17 cellular contexts compared by ENCODE assay signal in genomic region chr4:85964298-85964697, GRCh38.
DNase-seq lines count a peak whose midpoint lies in the region; ATAC-seq and TF ChIP-seq lines count a peak whose summit lies in the region.
"Had no signal": no experiment of that assay in that cellular context is flagged by ENCODE, and none has a peak within 500 bp of the region (broad histone marks: within the 10 kb centered on the region; RNA-seq: fewer than 3 reads in every experiment).

No MANE protein-coding gene starts in this region.

- no peaks in the 10 kb centered on the region for H3K9me3 ChIP-seq in PC-3 (ENCODE audit: low read length)
- H3K9me3 ChIP-seq: tibial artery had no signal

- POLR2A ChIA-PET in PC-3 (lab: Charles Lee; ENCODE audit: unreplicated experiment), result no interaction called here

- no peaks in the 10 kb centered on the region for H3K27me3 ChIP-seq in PC-3 (ENCODE audit: low read length)
- H3K27me3 ChIP-seq: tibial artery had no signal

- ATAC-seq in PC-3, result no peak
- ATAC-seq: esophagus mucosa; GM12878; naive thymus-derived CD8-positive, alpha-beta T cell had no signal

- DNase-seq in NCI-H1092 treated with DMSO at 0.1 percent for 48 hours (lab: John Stamatoyannopoulos, UW) (peak; percentile 50), NCI-H1092 (lab: John Stamatoyannopoulos, UW) (no peak), PC-3 (no peak), fibroblast of pulmonary artery (ENCODE audit: low read depth) (peak; percentile 25), progenitor cell of endocrine pancreas (ENCODE audit: low spot score, unreplicated experiment) (no peak), T1000 (lab: John Stamatoyannopoulos, UW) (no peak), G401 (ENCODE audit: low spot score) (no peak)
- no peak for DNase-seq in activated T-helper 1 cell treated with anti-CD3 and anti-CD28 coated beads, Interleukin-12 subunit alpha, Interleukin-12 subunit beta, Interleukin-2, Interleukin-4 antibody, amounts not matched to agents 30 ng/mL and 10 ng/mL and 1 ng/mL, durations not matched to agents 14 hours and 24 hours and 36 hours (ENCODE audit: low spot score)
- DNase-seq: activated CD4-positive, alpha-beta T cell treated with anti-CD3 and anti-CD28 coated beads, Interleukin-2, amount 50 U/mL, for 4 hours; central memory CD4-positive, alpha-beta T cell; immature natural killer cell; naive thymus-derived CD8-positive, alpha-beta T cell; NCI-H2029; tibial artery had no signal

- peaks cover 21% of the 10 kb centered on the region for H3K4me1 ChIP-seq in PC-3 (ENCODE audit: insufficient read depth, low read length)

- H3K27me3 Mint-ChIP-seq in progenitor cell of endocrine pancreas, result no peaks in the 10 kb centered on the region
- H3K27me3 Mint-ChIP-seq in activated T-helper 1 cell treated with anti-CD3 and anti-CD28 coated beads, Interleukin-12 subunit alpha, Interleukin-12 subunit beta, Interleukin-2, Interleukin-4 antibody, amounts not matched to agents 30 ng/mL and 10 ng/mL and 1 ng/mL, durations not matched to agents 14 hours and 24 hours and 36 hours (ENCODE audit: insufficient read depth), result no peaks in the 10 kb centered on the region
- H3K27me3 Mint-ChIP-seq: naive thymus-derived CD8-positive, alpha-beta T cell had no signal

- no peaks in the 10 kb centered on the region for H3K79me2 ChIP-seq in PC-3 (ENCODE audit: low read length)

- CTCF ChIA-PET in PC-3 (lab: Charles Lee), result interaction anchor here (0.5 to 1.0 kb wide), 3 partner anchors 22 to 168 kb away, joined by 3 to 5 read pairs (median 3); no protein-coding TSS in a partner anchor

- H3K9ac ChIP-seq in PC-3 (ENCODE audit: low read length), result no peak overlapping the region

- H2AFZ ChIP-seq in PC-3 (ENCODE audit: low read length), result no peak overlapping the region

- no peak overlapping the region for H3K27ac ChIP-seq in PC-3 (ENCODE audit: low read length)
- H3K27ac ChIP-seq: tibial artery had no signal

- no peaks in the 10 kb centered on the region for H3K9me2 ChIP-seq in PC-3 (replicated peaks; ENCODE audit: low read length)

- in situ Hi-C loops in G401 (cut with HindIII; ENCODE audit: low sequenced_read_pairs), result no loop called here

- no peaks in the 10 kb centered on the region for H4K20me1 ChIP-seq in PC-3 (ENCODE audit: low read length)

- no peak overlapping the region for H3K4me2 ChIP-seq in PC-3 (ENCODE audit: low read length)

- BruUV-seq in PC-3 (replicated peaks; lab: Mats Ljungman, UMichigan), result no TSS peak

- H3K27ac Mint-ChIP-seq in progenitor cell of endocrine pancreas, result peak overlapping the region; percentile 38
- H3K27ac Mint-ChIP-seq in activated T-helper 1 cell treated with anti-CD3 and anti-CD28 coated beads, Interleukin-12 subunit alpha, Interleukin-12 subunit beta, Interleukin-2, Interleukin-4 antibody, amounts not matched to agents 30 ng/mL and 10 ng/mL and 1 ng/mL, durations not matched to agents 14 hours and 24 hours and 36 hours, result no peak overlapping the region
- H3K27ac Mint-ChIP-seq: immature natural killer cell; naive thymus-derived CD8-positive, alpha-beta T cell; T-helper 1 cell treated with Interleukin-12 subunit alpha and Interleukin-12 subunit beta and Interleukin-4 antibody, amounts not matched to agents 30 μg/mL and 1 μg/mL, for 36 hours had no signal

- H3K36me3 Mint-ChIP-seq in progenitor cell of endocrine pancreas (ENCODE audit: insufficient read depth), result peaks cover 5% of the 10 kb centered on the region
- no peaks in the 10 kb centered on the region for H3K36me3 Mint-ChIP-seq in activated T-helper 1 cell treated with anti-CD3 and anti-CD28 coated beads, Interleukin-12 subunit alpha, Interleukin-12 subunit beta, Interleukin-2, Interleukin-4 antibody, amounts not matched to agents 30 ng/mL and 10 ng/mL and 1 ng/mL, durations not matched to agents 14 hours and 24 hours and 36 hours (ENCODE audit: low read depth)
- H3K36me3 Mint-ChIP-seq: immature natural killer cell had no signal

- TF ChIP-seq CTCF in PC-3 (conservative IDR thresholded peaks at IDR 0.05; ENCODE audit: low read depth, low read length) (peak; percentile 46; the same call in 1 of the 2 replicates), fibroblast of pulmonary artery (IDR thresholded peaks at IDR 0.05; ENCODE audit: low read length, missing control alignments) (peak; percentile 20), progenitor cell of endocrine pancreas (IDR thresholded peaks at IDR 0.05; ENCODE audit: unreplicated experiment) (no peak)

- H3K4me3 Mint-ChIP-seq in progenitor cell of endocrine pancreas (ENCODE audit: low read depth), result no peak overlapping the region
- H3K4me3 Mint-ChIP-seq in activated T-helper 1 cell treated with anti-CD3 and anti-CD28 coated beads, Interleukin-12 subunit alpha, Interleukin-12 subunit beta, Interleukin-2, Interleukin-4 antibody, amounts not matched to agents 30 ng/mL and 10 ng/mL and 1 ng/mL, durations not matched to agents 14 hours and 24 hours and 36 hours, result no peak overlapping the region
- H3K4me3 Mint-ChIP-seq: immature natural killer cell; naive thymus-derived CD8-positive, alpha-beta T cell; T-helper 1 cell treated with Interleukin-12 subunit alpha and Interleukin-12 subunit beta and Interleukin-4 antibody, amounts not matched to agents 30 μg/mL and 1 μg/mL, for 36 hours had no signal

- peaks cover 7% of the 10 kb centered on the region for H3K9me3 Mint-ChIP-seq in progenitor cell of endocrine pancreas (ENCODE audit: low read depth)
- H3K9me3 Mint-ChIP-seq in activated T-helper 1 cell treated with anti-CD3 and anti-CD28 coated beads, Interleukin-12 subunit alpha, Interleukin-12 subunit beta, Interleukin-2, Interleukin-4 antibody, amounts not matched to agents 30 ng/mL and 10 ng/mL and 1 ng/mL, durations not matched to agents 14 hours and 24 hours and 36 hours, result no peaks in the 10 kb centered on the region
- H3K9me3 Mint-ChIP-seq: T-helper 1 cell treated with Interleukin-12 subunit alpha and Interleukin-12 subunit beta and Interleukin-4 antibody, amounts not matched to agents 30 μg/mL and 1 μg/mL, for 36 hours had no signal

- intact Hi-C loops in PC-3 (cut with micrococcal nuclease), result no loop called here
- intact Hi-C loops in activated T-helper 1 cell treated with anti-CD3 and anti-CD28 coated beads, Interleukin-12 subunit alpha, Interleukin-12 subunit beta, Interleukin-2, Interleukin-4 antibody, amounts not matched to agents 30 ng/mL and 10 ng/mL and 1 ng/mL, durations not matched to agents 14 hours and 24 hours and 36 hours (cut with micrococcal nuclease), result no loop called here

- H3K4me3 ChIP-seq in PC-3 (ENCODE audit: low read length), result no peak overlapping the region
- H3K4me3 ChIP-seq in fibroblast of pulmonary artery (replicated peaks; ENCODE audit: low read depth, low read length), result no peak overlapping the region
- H3K4me3 ChIP-seq: GM12878, tibial artery had no signal

- H3F3A ChIP-seq in PC-3 (ENCODE audit: low read length, unreplicated experiment), result no peaks in the 10 kb centered on the region

- no peaks in the 10 kb centered on the region for H3K36me3 ChIP-seq in PC-3 (ENCODE audit: low read depth, low read length)
- H3K36me3 ChIP-seq: tibial artery had no signal

- peaks cover 9% of the 10 kb centered on the region for H3K4me1 Mint-ChIP-seq in progenitor cell of endocrine pancreas (ENCODE audit: low read depth)
- H3K4me1 Mint-ChIP-seq in activated T-helper 1 cell treated with anti-CD3 and anti-CD28 coated beads, Interleukin-12 subunit alpha, Interleukin-12 subunit beta, Interleukin-2, Interleukin-4 antibody, amounts not matched to agents 30 ng/mL and 10 ng/mL and 1 ng/mL, durations not matched to agents 14 hours and 24 hours and 36 hours (ENCODE audit: low read depth), result no peaks in the 10 kb centered on the region
- H3K4me1 Mint-ChIP-seq: immature natural killer cell; naive thymus-derived CD8-positive, alpha-beta T cell had no signal

Comparison
In these comparisons a context has a peak if more than half of its experiments do, and no peak if none do; other contexts are left out.
1. DNase-seq: peak in NCI-H1092 treated with DMSO at 0.1 percent for 48 hours (single experiment) and fibroblast of pulmonary artery (single experiment); none in NCI-H1092 (single experiment), PC-3 (single experiment), progenitor cell of endocrine pancreas (single experiment), T1000 (single experiment), activated T-helper 1 cell treated with anti-CD3 and anti-CD28 coated beads, Interleukin-12 subunit alpha, Interleukin-12 subunit beta, Interleukin-2, Interleukin-4 antibody, amounts not matched to agents 30 ng/mL and 10 ng/mL and 1 ng/mL, durations not matched to agents 14 hours and 24 hours and 36 hours (single experiment) and G401 (single experiment).